ENCODE assay signal across 15 cellular contexts in the genomic region with DNA sequence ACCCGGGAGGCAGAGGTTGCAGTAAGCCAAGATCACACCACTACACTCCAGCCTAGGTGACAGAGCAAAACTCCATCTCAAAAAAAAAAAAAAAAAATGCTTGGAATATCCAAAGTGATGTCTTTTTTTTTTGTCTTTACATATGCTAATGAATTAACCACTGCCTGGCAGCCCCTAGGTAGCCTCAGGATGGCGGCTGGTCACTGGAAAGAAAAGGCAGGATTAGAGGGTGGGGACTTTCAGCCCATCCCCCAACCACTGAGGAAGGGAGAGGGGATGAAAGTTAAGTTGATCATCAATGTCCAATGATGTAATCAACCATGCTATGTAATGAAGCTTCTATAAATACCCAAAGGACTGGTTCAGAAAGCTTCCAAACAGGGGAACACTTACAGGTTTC. TPM values are rescaled to one million over a fixed set of nuclear protein-coding genes. Genes with fewer than 3 reads are reported as not detected.
DNase-seq lines count a peak whose midpoint lies in the region; ATAC-seq and TF ChIP-seq lines count a peak whose summit lies in the region.
"Had no signal": no experiment of that assay in that cellular context is flagged by ENCODE, and none has a peak within 500 bp of the region (broad histone marks: within the 10 kb centered on the region; RNA-seq: fewer than 3 reads in every experiment).

No MANE protein-coding gene starts in this region.

- H2BK12ac ChIP-seq in H9 (ENCODE audit: insufficient read length, low read depth, low read length): no peak overlapping the region

- H3K9me3 Mint-ChIP-seq in H9 (no peaks in the 10 kb centered on the region), WTC11 (no peaks in the 10 kb centered on the region)

- peak; percentile 87 for ATAC-seq in WTC11
- ATAC-seq in esophagus mucosa: no peak
- ATAC-seq: GM12878 had no signal

- no peak overlapping the region for H3K27ac ChIP-seq in H9 (ENCODE audit: insufficient read length, low read depth, low read length)
- H3K27ac ChIP-seq: BLaER1 treated with 17β-estradiol and CSF1 and Interleukin-3, amounts not matched to agents 10 nM and 100 nM had no signal

- peaks cover 2% of the 10 kb centered on the region; the same call in 1 of the 2 replicates for H3K27me3 Mint-ChIP-seq in H9 (ENCODE audit: low read depth)
- no peaks in the 10 kb centered on the region for H3K27me3 Mint-ChIP-seq in WTC11 (ENCODE audit: low read depth)

- no peaks in the 10 kb centered on the region for H3K23me2 ChIP-seq in H9 (ENCODE audit: insufficient read length, low read depth, low read length, poor library complexity, severe bottlenecking)

- H3K23ac ChIP-seq in H9 (ENCODE audit: insufficient read length, low read depth, low read length): no peak overlapping the region

- TF ChIP-seq CTCF in H9 (conservative IDR thresholded peaks at IDR 0.05) (no peak), WTC11 (IDR thresholded peaks at IDR 0.05) (no peak)

- no CpG with 5 or more reads among the region's 2 CpGs for WGBS in H9 (ENCODE audit: extremely low coverage, insufficient read length, low lambda C conversion rate)

- H2AFZ ChIP-seq in H9 (ENCODE audit: low read length): no peak overlapping the region

- no peak overlapping the region for H2BK120ac ChIP-seq in H9 (ENCODE audit: low read depth, low read length, poor library complexity, severe bottlenecking)

- no peak overlapping the region for H4K8ac ChIP-seq in H9 (replicated peaks; ENCODE audit: insufficient read length, low read depth, low read length)

- H3K4ac ChIP-seq in H9 (ENCODE audit: low read depth, low read length): no peak overlapping the region

- POLR2A ChIA-PET in WTC11 (lab: Charles Lee): no interaction called here

- no peaks in the 10 kb centered on the region; the same call in 1 of the 2 replicates for H3K4me1 ChIP-seq in H9 (ENCODE audit: insufficient read depth, low read length)

- no peak overlapping the region for H3K4me2 ChIP-seq in H9 (ENCODE audit: insufficient read depth, insufficient read length, low read length)

- H3K9me3 ChIP-seq in H9 (ENCODE audit: control insufficient read depth, low read depth, low read length): no peaks in the 10 kb centered on the region
- H3K9me3 ChIP-seq: BLaER1 treated with 17β-estradiol and CSF1 and Interleukin-3, amounts not matched to agents 10 nM and 100 nM had no signal

- no peak overlapping the region for H2BK20ac ChIP-seq in H9 (ENCODE audit: low read depth, low read length, poor library complexity, severe bottlenecking)

- no peak overlapping the region for H3K56ac ChIP-seq in H9 (ENCODE audit: insufficient read length, low read depth, low read length)

- H3K9ac ChIP-seq in H9 (ENCODE audit: extremely low read depth, insufficient read length, low read length): no peak overlapping the region
- H3K9ac ChIP-seq: BLaER1 treated with 17β-estradiol and CSF1 and Interleukin-3, amounts not matched to agents 10 nM and 100 nM had no signal

- H3K14ac ChIP-seq in H9 (ENCODE audit: insufficient read depth, low read length): no peak overlapping the region

- H3K79me1 ChIP-seq in H9 (ENCODE audit: insufficient read depth, low read depth, low read length, poor library complexity, severe bottlenecking): no peaks in the 10 kb centered on the region

- DNase-seq in ELF-1 (ENCODE audit: low read depth, low spot score) (peak; percentile 47), H9 (peak; percentile 50), WTC11 (ENCODE audit: low spot score) (peak; percentile 33), islet precursor cell (peak; percentile 41), GF-D8 (lab: John Stamatoyannopoulos, UW) (no peak), NCI-H774 (lab: John Stamatoyannopoulos, UW) (no peak)
- DNase-seq: ACHN; CD4-positive, CD25-positive, alpha-beta regulatory T cell; DMS53; HCEC 1CT; KG1 had no signal

- no peak overlapping the region for H2AK5ac ChIP-seq in H9 (ENCODE audit: insufficient read length, low read length)

- peaks cover 22 to 23% of the 10 kb centered on the region in 2 experiments for H3K4me1 Mint-ChIP-seq in H9
- peaks cover 21% of the 10 kb centered on the region for H3K4me1 Mint-ChIP-seq in WTC11

- H4K5ac ChIP-seq in H9 (ENCODE audit: insufficient read length, low read depth, low read length): no peak overlapping the region

- H3K27ac Mint-ChIP-seq in H9 (0 out of 7 replicates have a peak overlapping the region, but pooled peaks of 1 of the 3 experiments have one; percentile 17), WTC11 (no peak overlapping the region)
- H3K27ac Mint-ChIP-seq: IgD-negative memory B cell had no signal

- H2BK5ac ChIP-seq in H9 (ENCODE audit: insufficient read length, low read length): no peak overlapping the region

- H3K79me2 ChIP-seq in H9 (ENCODE audit: insufficient read depth, low read length): no peaks in the 10 kb centered on the region

- no peak overlapping the region for H4K91ac ChIP-seq in H9 (ENCODE audit: insufficient read length, low read depth, low read length)

- H3K18ac ChIP-seq in H9 (ENCODE audit: insufficient read length, low read depth, low read length): no peak overlapping the region

- H3K4me3 Mint-ChIP-seq in H9 (peak overlapping the region in 1 of 2 experiments; percentile 52; a peak in 1 of 5 replicates), WTC11 (no peak overlapping the region; the same call in 1 of the 2 replicates)
- H3K4me3 Mint-ChIP-seq: CD4-positive, CD25-positive, alpha-beta regulatory T cell; IgD-negative memory B cell had no signal

- no peaks in the 10 kb centered on the region for H4K20me1 ChIP-seq in H9 (ENCODE audit: control insufficient read depth, insufficient read depth, insufficient read length)
- H4K20me1 ChIP-seq: BLaER1 treated with 17β-estradiol and CSF1 and Interleukin-3, amounts not matched to agents 10 nM and 100 nM had no signal

- no peaks in the 10 kb centered on the region for H3K36me3 Mint-ChIP-seq in H9 (ENCODE audit: insufficient read depth in 1 of 3, low read depth in 3 of 3)
- H3K36me3 Mint-ChIP-seq in WTC11: peaks cover 3% of the 10 kb centered on the region
- H3K36me3 Mint-ChIP-seq: IgD-negative memory B cell had no signal

- H3T11ph ChIP-seq in H9 (ENCODE audit: low read length): no peak overlapping the region

- CTCF ChIA-PET in WTC11 (lab: Charles Lee): interaction anchor here (1.1 kb wide), 1 partner anchor 31 kb away, joined by 6 read pairs; no protein-coding TSS in a partner anchor

- no peak overlapping the region for H2BK15ac ChIP-seq in H9 (ENCODE audit: low read depth, low read length)

- H3K27me3 ChIP-seq in H9 (ENCODE audit: insufficient read depth, low read length): no peaks in the 10 kb centered on the region
- H3K27me3 ChIP-seq: BLaER1 treated with 17β-estradiol and CSF1 and Interleukin-3, amounts not matched to agents 10 nM and 100 nM had no signal

TF ChIP-seq in WTC11, 78 proteins besides CTCF, POLR2A, EP300 and RAD21:
- TF ChIP-seq IRF2 (CRISPR knock-in tag; IDR thresholded peaks at IDR 0.05; ENCODE audit: borderline replicate concordance, low read depth) (no peak), PRDM15 (CRISPR knock-in tag; IDR thresholded peaks at IDR 0.05) (no peak)
- TF ChIP-seq, protein P1, sequence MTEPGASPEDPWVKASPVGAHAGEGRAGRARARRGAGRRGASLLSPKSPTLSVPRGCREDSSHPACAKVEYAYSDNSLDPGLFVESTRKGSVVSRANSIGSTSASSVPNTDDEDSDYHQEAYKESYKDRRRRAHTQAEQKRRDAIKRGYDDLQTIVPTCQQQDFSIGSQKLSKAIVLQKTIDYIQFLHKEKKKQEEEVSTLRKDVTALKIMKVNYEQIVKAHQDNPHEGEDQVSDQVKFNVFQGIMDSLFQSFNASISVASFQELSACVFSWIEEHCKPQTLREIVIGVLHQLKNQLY (CRISPR knock-in tag; IDR thresholded peaks at IDR 0.05): no peak

RNA-seq across cellular contexts. Expression of gene RNF157, which starts 26.8 kb away (rescaled TPM):
- total RNA-seq in H9 (2021): 7.7 and 9.9 TPM in 2 replicates
- 11.2 to 15.1 TPM (median 13.7 TPM) in 3 replicates for total RNA-seq in WTC11 (2021)
- 0.32 TPM for total RNA-seq in esophagus mucosa

RNA-seq across cellular contexts. Expression of gene UBALD2, which starts 51.7 kb away (rescaled TPM):
- 25.8 and 26.7 TPM in 2 replicates for total RNA-seq in H9 (2021)
- total RNA-seq in WTC11 (2021): 24.4 to 30.3 TPM (median 28.2 TPM) in 3 replicates
- 86.9 TPM for total RNA-seq in esophagus mucosa

Comparison
In these comparisons a context has a peak if more than half of its experiments do, and no peak if none do; other contexts are left out.
1. DNase-seq: peak in ELF-1 (single experiment), H9 (single experiment), WTC11 (single experiment) and islet precursor cell (single experiment); none in GF-D8 (single experiment) and NCI-H774 (single experiment).